In the genomic region with DNA sequence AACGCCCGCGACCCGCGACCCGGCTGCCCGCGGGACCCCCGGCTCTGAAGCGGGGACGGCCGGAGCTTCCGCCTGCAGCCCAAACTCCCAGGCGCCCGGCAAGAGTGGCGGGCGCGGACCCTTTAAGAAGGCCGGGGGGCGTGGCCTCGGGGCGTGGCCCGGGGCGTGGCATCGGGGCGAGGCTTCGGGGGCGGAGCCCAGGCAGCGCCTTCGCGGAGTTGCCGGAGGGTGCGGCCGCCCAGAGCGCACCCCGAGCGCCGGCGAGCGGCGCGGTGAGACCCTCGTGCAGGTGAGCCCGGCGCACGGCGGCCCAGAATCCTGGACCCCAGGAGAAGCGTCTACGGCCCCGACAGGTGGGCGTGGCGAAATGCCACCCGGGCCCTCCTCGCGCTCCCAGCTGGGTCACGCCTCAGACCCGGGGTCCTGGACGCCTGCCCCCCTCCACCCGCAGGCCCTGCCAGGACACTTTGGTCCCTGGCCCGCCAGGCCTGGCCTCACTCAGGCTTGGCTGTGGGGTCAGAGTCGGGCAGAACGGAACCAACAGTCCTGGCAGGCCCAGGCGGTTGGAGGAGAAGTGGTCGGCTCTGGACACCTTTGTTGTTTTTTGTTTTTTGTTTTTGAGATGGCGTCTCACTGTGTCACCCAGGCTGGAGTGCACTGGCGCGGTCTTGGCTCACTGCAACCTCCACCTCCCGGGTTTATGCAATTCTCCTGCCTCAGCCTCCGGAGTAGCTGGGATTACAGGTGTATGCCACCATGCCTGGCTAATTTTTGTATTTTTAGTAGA, we compare ENCODE assay signal across 8 cellular contexts. TPM values are rescaled to one million over a fixed set of nuclear protein-coding genes. Genes with fewer than 3 reads are reported as not detected.
DNase-seq lines count a peak whose midpoint lies in the region; ATAC-seq and TF ChIP-seq lines count a peak whose summit lies in the region.

No MANE protein-coding gene starts in this region.

- ATAC-seq in HG02938 (IDR thresholded peaks at IDR 0.05; ENCODE audit: unreplicated experiment) (peak; percentile 47), left lung (peak; percentile 93)
- ATAC-seq in activated CD4-positive, alpha-beta T cell treated with anti-CD3 and anti-CD28 coated beads for 36 hours: peak; percentile 51

- peak overlapping the region; percentile 54 for H3K4me3 ChIP-seq in choroid plexus epithelial cell (ENCODE audit: low read depth, low read length)
- peak overlapping the region; percentile 33 to 51 for H3K4me3 ChIP-seq in left lung

- H3K36me3 Mint-ChIP-seq in activated CD4-positive, alpha-beta T cell treated with anti-CD3 and anti-CD28 coated beads for 36 hours (ENCODE audit: low read depth): peaks cover 19% of the 10 kb centered on the region

- H3K4me3 Mint-ChIP-seq in activated CD4-positive, alpha-beta T cell treated with anti-CD3 and anti-CD28 coated beads for 36 hours: peak overlapping the region; percentile 82

- no peaks in the 10 kb centered on the region for H3K9me3 Mint-ChIP-seq in activated CD4-positive, alpha-beta T cell treated with anti-CD3 and anti-CD28 coated beads for 36 hours (ENCODE audit: low read depth)

- DNase-seq in NK-92 treated with Interleukin-12 subunit alpha and Interleukin-12 subunit beta, amount 100 ng/mL, for 24 hours (lab: John Stamatoyannopoulos, UW): peak; percentile 62
- DNase-seq in NK-92 (lab: John Stamatoyannopoulos, UW; ENCODE audit: unreplicated experiment) (no peak), NCI-H2171 treated with DMSO at 0.1 percent for 48 hours (lab: John Stamatoyannopoulos, UW) (peak; percentile 68), choroid plexus epithelial cell (ENCODE audit: low read depth) (peak; percentile 72), left lung (peak; percentile 86 to 96)
- peak; percentile 95 for DNase-seq in activated CD4-positive, alpha-beta T cell treated with anti-CD3 and anti-CD28 coated beads for 36 hours
- DNase-seq in stimulated activated CD4-positive, alpha-beta T cell treated with anti-CD3 and anti-CD28 coated beads, Interleukin-2, amount 100 ng/mL, for 48 hours: peak; percentile 96 to 97

- TF ChIP-seq CTCF in choroid plexus epithelial cell (conservative IDR thresholded peaks at IDR 0.05; ENCODE audit: low read depth, low read length) (no peak), left lung (IDR thresholded peaks at IDR 0.05) (no peak)

- intact Hi-C loops in activated CD4-positive, alpha-beta T cell treated with anti-CD3 and anti-CD28 coated beads for 36 hours (cut with DNase I, micrococcal nuclease): loop anchor here (1.0 to 2.0 kb wide), 10 partner anchors 10 to 290 kb away; a partner anchor contains a TSS
- intact Hi-C loops in left lung (cut with DNase I): loop anchor here in 1 of 2 donors (5.0 kb wide), 1 partner anchor 72 kb away; no protein-coding TSS in a partner anchor

- H3K4me1 Mint-ChIP-seq in activated CD4-positive, alpha-beta T cell treated with anti-CD3 and anti-CD28 coated beads for 36 hours: peaks cover 29% of the 10 kb centered on the region

- H3K9me3 ChIP-seq in left lung: no peaks in the 10 kb centered on the region

- H3K27me3 Mint-ChIP-seq in activated CD4-positive, alpha-beta T cell treated with anti-CD3 and anti-CD28 coated beads for 36 hours: peaks cover 20% of the 10 kb centered on the region

- peaks cover 33 to 81% of the 10 kb centered on the region in 2 donors for H3K27me3 ChIP-seq in left lung

- peaks cover 6 to 38% of the 10 kb centered on the region in 2 donors for H3K4me1 ChIP-seq in left lung

- H3K27ac Mint-ChIP-seq in activated CD4-positive, alpha-beta T cell treated with anti-CD3 and anti-CD28 coated beads for 36 hours: no peak overlapping the region

- CTCF ChIA-PET in activated CD4-positive, alpha-beta T cell treated with anti-CD3 and anti-CD28 coated beads for 36 hours (lab: Charles Lee): interaction anchor here (0.6 to 0.9 kb wide), 2 partner anchors 63 to 67 kb away, joined by 3 to 4 read pairs; no protein-coding TSS in a partner anchor

- no peak overlapping the region for H3K27ac ChIP-seq in left lung

- H3K36me3 ChIP-seq in left lung: peaks cover 0 to 10% of the 10 kb centered on the region in 2 donors

- POLR2A ChIA-PET in activated CD4-positive, alpha-beta T cell treated with anti-CD3 and anti-CD28 coated beads for 36 hours (lab: Charles Lee): no interaction called here

RNA-seq across cellular contexts. Expression of a gene that starts 14.4 kb away (rescaled TPM):
- not detected for total RNA-seq in activated CD4-positive, alpha-beta T cell treated with anti-CD3 and anti-CD28 coated beads for 36 hours
- 1 to 10 TPM; 1.2 to 1.7 TPM for total RNA-seq in left lung

RNA-seq across cellular contexts. Expression of a gene that starts 39.8 kb away (rescaled TPM):
- total RNA-seq in activated CD4-positive, alpha-beta T cell treated with anti-CD3 and anti-CD28 coated beads for 36 hours: 10 to 100 TPM; 22.7 to 24.4 TPM
- total RNA-seq in left lung: 100 to 1,000 TPM in 1 of 2 donors, 10 to 100 TPM in 1; 96.8 to 208 TPM

RNA-seq across cellular contexts. Expression of a gene that starts 46.4 kb away (rescaled TPM):
- 10 to 100 TPM; 30.5 to 51.7 TPM for total RNA-seq in activated CD4-positive, alpha-beta T cell treated with anti-CD3 and anti-CD28 coated beads for 36 hours
- 10 to 100 TPM; 75.4 to 90.0 TPM for total RNA-seq in left lung

RNA-seq across cellular contexts. Expression of a gene that starts 56.2 kb away (rescaled TPM):
- total RNA-seq in activated CD4-positive, alpha-beta T cell treated with anti-CD3 and anti-CD28 coated beads for 36 hours: 10 to 100 TPM; 11.3 to 13.5 TPM
- total RNA-seq in left lung: 10 to 100 TPM in 1 of 2 donors, 1 to 10 TPM in 1; 8.0 to 14.0 TPM

RNA-seq across cellular contexts. Expression of a gene that starts 59.8 kb away (rescaled TPM):
- 1 to 10 TPM; 3.5 to 4.2 TPM for total RNA-seq in activated CD4-positive, alpha-beta T cell treated with anti-CD3 and anti-CD28 coated beads for 36 hours
- 10 to 100 TPM; 25.6 to 37.5 TPM for total RNA-seq in left lung
